ENCODE assay signal across 1 cellular context in genomic region chr11:75351541-75352416, GRCh38.
TF ChIP-seq lines count a peak whose summit lies in the region.

ARRB1 (minus strand) TSS chr11:75351661; CDS start chr11:75351607, 54 bp downstream.

TF ChIP-seq in IMR-90, 13 proteins besides CTCF, POLR2A, EP300 and RAD21 (continued from another document):
- TF ChIP-seq USF2 (IDR thresholded peaks at IDR 0.05; ENCODE audit: low read depth, low read length) (no peak), MAFK (IDR thresholded peaks at IDR 0.05; ENCODE audit: low read depth, low read length) (no peak), MAZ (IDR thresholded peaks at IDR 0.05; ENCODE audit: borderline replicate concordance, low read depth, low read length) (peak; percentile 50; the same call in 1 of the 2 replicates), SMC3 (IDR thresholded peaks at IDR 0.05; ENCODE audit: low read depth, low read length) (no peak)
TF ChIP-seq in IMR-90: peak in this region for 2.
